ENCODE assay signal across 16 cellular contexts in genomic region chr4:156815717-156816319, GRCh38.
DNase-seq lines count a peak whose midpoint lies in the region; ATAC-seq and TF ChIP-seq lines count a peak whose summit lies in the region.
"Had no signal": no experiment of that assay in that cellular context is flagged by ENCODE, and none has a peak within 500 bp of the region (broad histone marks: within the 10 kb centered on the region; RNA-seq: fewer than 3 reads in every experiment).

No MANE protein-coding gene starts in this region.

- intact Hi-C loops in spleen (cut with DNase I; ENCODE audit: low total_unique reads): no loop called here

- peak; percentile 59 for DNase-seq in DMS 273 (lab: John Stamatoyannopoulos, UW; ENCODE audit: unreplicated experiment)
- peak; percentile 22 for DNase-seq in NCI-H146 treated with DMSO at 0.1 percent for 48 hours (lab: John Stamatoyannopoulos, UW; ENCODE audit: unreplicated experiment)
- DNase-seq in NCI-H510A (lab: John Stamatoyannopoulos, UW): peak; percentile 14
- peak; percentile 67 for DNase-seq in fibroblast of villous mesenchyme (ENCODE audit: low read depth)
- no peak for DNase-seq in NCI-H226
- no peak for DNase-seq in spleen
- DNase-seq in OCI-M1 (lab: John Stamatoyannopoulos, UW): no peak
- DNase-seq: activated naive CD8-positive, alpha-beta T cell treated with anti-CD3 and anti-CD28 coated beads for 36 hours; caudate nucleus; heart right ventricle; mucosa of descending colon; PC-3; stimulated activated CD4-positive, alpha-beta T cell treated with anti-CD3 and anti-CD28 coated beads, Interleukin-15, amount 100 ng/mL, for 24 hours had no signal

- no peaks in the 10 kb centered on the region for H3K36me3 ChIP-seq in spleen
- H3K36me3 ChIP-seq: heart right ventricle, thoracic aorta had no signal

- no peak for TF ChIP-seq POLR2A in spleen (IDR thresholded peaks at IDR 0.05)

- TF ChIP-seq CTCF in fibroblast of villous mesenchyme (IDR thresholded peaks at IDR 0.05; ENCODE audit: insufficient read depth, low read depth, low read length): no peak
- no peak for TF ChIP-seq CTCF in spleen (IDR thresholded peaks at IDR 0.05 in 8 of 11, conservative IDR thresholded peaks at IDR 0.05 in 3 of 11)

- H3K4me3 ChIP-seq in fibroblast of villous mesenchyme (ENCODE audit: low read depth, low read length) (no peak overlapping the region), spleen (no peak overlapping the region)
- H3K4me3 ChIP-seq: heart right ventricle, mucosa of descending colon, thoracic aorta had no signal

- no peaks in the 10 kb centered on the region for H3K27me3 ChIP-seq in spleen (replicated peaks in 1 of 7)
- H3K27me3 ChIP-seq: heart right ventricle had no signal

- WGBS in spleen, 5 donors: 55 to 81% (median 70%) methylated on average over 4 of the region's 4 CpGs

- H3K27ac ChIP-seq in spleen: no peak overlapping the region
- H3K27ac ChIP-seq: heart right ventricle, thoracic aorta had no signal

- no peaks in the 10 kb centered on the region for H3K4me1 ChIP-seq in spleen

- H3K9me3 ChIP-seq in spleen: peaks cover 0 to 5% (median 0%) of the 10 kb centered on the region in 8 donors
- H3K9me3 ChIP-seq: heart right ventricle, mucosa of descending colon, thoracic aorta had no signal

- ATAC-seq in GM18498 (IDR thresholded peaks at IDR 0.05; ENCODE audit: unreplicated experiment): no peak
- ATAC-seq: heart right ventricle, mucosa of descending colon, PC-3, WTC11 had no signal

Comparison
In these comparisons a context has a peak if more than half of its experiments do, and no peak if none do; other contexts are left out.
1. DNase-seq: peak in DMS 273 (single experiment), NCI-H146 treated with DMSO at 0.1 percent for 48 hours (single experiment), NCI-H510A (single experiment) and fibroblast of villous mesenchyme (single experiment); none in NCI-H226 (single experiment), spleen (single experiment) and OCI-M1 (single experiment).